Comparison of ENCODE assay signal across 1 cellular context in genomic region chr13:27160657-27161174, GRCh38.
TF ChIP-seq lines count a peak whose summit lies in the region.

No MANE protein-coding gene starts in this region.

TF ChIP-seq in SK-N-SH treated with all-trans-retinoic acid at 6 μM for 48 hours, 23 proteins besides CTCF, POLR2A, EP300 and RAD21 (continued from another document):
- no peak for TF ChIP-seq CSRNP3 (CRISPR knock-in tag; IDR thresholded peaks at IDR 0.05)
- no peak for TF ChIP-seq OSR1 (CRISPR knock-in tag; IDR thresholded peaks at IDR 0.05)
